8 cellular contexts compared by ENCODE assay signal in the genomic region with DNA sequence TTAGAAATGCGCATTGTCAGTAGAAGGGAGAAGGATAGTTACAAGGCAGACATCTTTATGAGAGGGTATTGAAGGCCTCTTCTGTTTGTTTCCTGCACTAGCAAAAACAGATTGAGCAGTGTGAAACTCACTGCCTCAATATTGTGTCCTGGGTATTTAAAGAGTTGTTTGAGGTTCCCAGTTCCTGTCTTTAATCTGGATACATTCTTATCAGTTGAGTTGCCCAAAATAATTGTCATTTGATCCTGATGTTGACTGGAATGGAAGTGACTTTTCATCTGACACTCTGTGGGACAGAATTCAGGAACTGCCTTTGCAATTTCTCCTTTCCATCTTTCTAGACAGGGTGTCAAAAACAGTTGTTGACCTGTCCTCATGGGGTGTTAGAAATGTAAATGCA. TPM values are rescaled to one million over a fixed set of nuclear protein-coding genes. Genes with fewer than 3 reads are reported as not detected.
A peak's percentile ranks its signal among the peaks of the same experiment; 100 is the strongest.
DNase-seq lines count a peak whose midpoint lies in the region; ATAC-seq and TF ChIP-seq lines count a peak whose summit lies in the region.

No MANE protein-coding gene starts in this region.

- H3K9me3 ChIP-seq in Caco-2 (no peaks in the 10 kb centered on the region), OCI-LY3 (ENCODE audit: insufficient read depth, low read length) (no peaks in the 10 kb centered on the region), psoas muscle (no peaks in the 10 kb centered on the region)

- peak overlapping the region; percentile 82 for H3K4me3 ChIP-seq in Caco-2 (ENCODE audit: low read depth, low read length)
- H3K4me3 ChIP-seq in OCI-LY3 (ENCODE audit: low read length): peak overlapping the region; percentile 90
- H3K4me3 ChIP-seq in psoas muscle: peak overlapping the region; percentile 84

- CTCF ChIA-PET in Caco-2 (lab: Charles Lee): interaction anchor here (1.5 kb wide), 1 partner anchor 32 kb away, joined by 5 read pairs; no protein-coding TSS in a partner anchor

- no peak overlapping the region for H2AFZ ChIP-seq in OCI-LY3 (ENCODE audit: low read depth, low read length)

- peaks cover 50% of the 10 kb centered on the region for H3K36me3 Mint-ChIP-seq in Caco-2 (ENCODE audit: insufficient read depth, unreplicated experiment)

- H3K36me3 ChIP-seq in Caco-2 (ENCODE audit: control insufficient read depth, insufficient read depth, low read length): 0 out of 2 replicates have a peak, but pooled peaks cover 1% of the 10 kb centered on the region
- H3K36me3 ChIP-seq in OCI-LY3 (replicated peaks; ENCODE audit: low read depth, low read length): peaks cover 18% of the 10 kb centered on the region
- peaks cover 0 to 47% of the 10 kb centered on the region in 2 donors for H3K36me3 ChIP-seq in psoas muscle (ENCODE audit: insufficient read depth in 1 of 2, low read depth in 1 of 2)

- no TSS peak for BruUV-seq in Caco-2 (replicated peaks; lab: Mats Ljungman, UMichigan)

- TF ChIP-seq CTCF in Caco-2 (IDR thresholded peaks at IDR 0.05; ENCODE audit: insufficient read depth in 1 of 2, low read depth in 1 of 2, low read length in 1 of 2, severe bottlenecking in 1 of 2, unreplicated experiment in 1 of 2) (no peak), OCI-LY3 (IDR thresholded peaks at IDR 0.05; ENCODE audit: low read depth, low read length) (no peak), psoas muscle (IDR thresholded peaks at IDR 0.05) (no peak)

- POLR2A ChIA-PET in Caco-2 (lab: Charles Lee): no interaction called here

- H3K27ac ChIP-seq in OCI-LY3 (ENCODE audit: low read length) (no peak overlapping the region), epithelial cell of prostate (peak overlapping the region; percentile 86), psoas muscle (peak overlapping the region; percentile 96)

- ATAC-seq in psoas muscle: peak; percentile 44 to 62 (median 55)
- no peak for ATAC-seq in HG02852 (IDR thresholded peaks at IDR 0.05; ENCODE audit: unreplicated experiment)
- ATAC-seq in HG02642 (IDR thresholded peaks at IDR 0.05; ENCODE audit: poor library complexity, unreplicated experiment): no peak

- peaks cover 16% of the 10 kb centered on the region for H4K20me1 ChIP-seq in OCI-LY3 (ENCODE audit: insufficient read depth, low read length)

- H3K9me3 Mint-ChIP-seq in Caco-2 (ENCODE audit: unreplicated experiment): no peaks in the 10 kb centered on the region

- H3K4me2 ChIP-seq in OCI-LY3 (ENCODE audit: low read length): peak overlapping the region; percentile 84

- H3K27ac Mint-ChIP-seq in Caco-2 (ENCODE audit: unreplicated experiment): peak overlapping the region; percentile 98

- H3K9ac ChIP-seq in OCI-LY3 (ENCODE audit: low read length): no peak overlapping the region

- DNase-seq in Caco-2 (no peak), epithelial cell of prostate (ENCODE audit: low read depth, low spot score) (no peak), psoas muscle (no peak), mucosa of gallbladder (ENCODE audit: low spot score) (no peak), OCI-M1 (lab: John Stamatoyannopoulos, UW) (no peak)

- peak overlapping the region; percentile 100 for H3K4me3 Mint-ChIP-seq in Caco-2 (ENCODE audit: unreplicated experiment)

- peaks cover 31% of the 10 kb centered on the region for H3K79me2 ChIP-seq in OCI-LY3 (ENCODE audit: low read length)

- peaks cover 35% of the 10 kb centered on the region for H3K4me1 Mint-ChIP-seq in Caco-2 (ENCODE audit: low read depth, unreplicated experiment)

- H3K4me1 ChIP-seq in Caco-2 (peaks cover 42% of the 10 kb centered on the region), OCI-LY3 (ENCODE audit: low read length) (peaks cover 38% of the 10 kb centered on the region), psoas muscle (peaks cover 51% of the 10 kb centered on the region)

- H3K27me3 ChIP-seq in Caco-2 (replicated peaks; ENCODE audit: control insufficient read depth, insufficient read depth, low read length): no peaks in the 10 kb centered on the region
- no peaks in the 10 kb centered on the region for H3K27me3 ChIP-seq in OCI-LY3 (ENCODE audit: low read depth, low read length)
- H3K27me3 ChIP-seq in psoas muscle (ENCODE audit: insufficient read depth in 3 of 3, low read length in 2 of 3): no peaks in the 10 kb centered on the region

- WGBS in psoas muscle, 3 donors: 72 to 86% (median 78%) methylated on average over 1 of the region's 1 CpG

- H3K27me3 Mint-ChIP-seq in Caco-2 (ENCODE audit: insufficient read depth, unreplicated experiment): no peaks in the 10 kb centered on the region

- intact Hi-C loops in Caco-2 (cut with micrococcal nuclease; ENCODE audit: unreplicated experiment): loop anchor here (10.0 kb wide), 1 partner anchor 54 kb away; no protein-coding TSS in a partner anchor
- intact Hi-C loops in psoas muscle (cut with DNase I): no loop called here

RNA-seq across cellular contexts. Expression of a gene that starts 1.7 kb away (rescaled TPM):
- 82.8 and 103 TPM in 2 replicates for total RNA-seq in Caco-2 (2022)
- 100 to 1,000 TPM in 2 of 4 donors, 10 to 100 TPM in 2; 41.1 to 116 (median 89.6) TPM for total RNA-seq in psoas muscle
- polyA plus RNA-seq in psoas muscle: 10 to 100 TPM; 51.7 to 62.7 (median 61.0) TPM
- 179 TPM for total RNA-seq in mucosa of gallbladder

RNA-seq across cellular contexts. Expression of a gene that starts 37.3 kb away (rescaled TPM):
- total RNA-seq in Caco-2 (2022) (143 and 173 TPM in 2 replicates), psoas muscle (100 to 1,000 TPM; 109 to 151 (median 128) TPM), mucosa of gallbladder (273 TPM)
- polyA plus RNA-seq in psoas muscle: 10 to 100 TPM; 69.5 to 92.6 (median 92.0) TPM

Comparison
In these comparisons a context has a peak if more than half of its experiments do, and no peak if none do; other contexts are left out.
1. ATAC-seq: peak in psoas muscle (4 of 4); none in HG02852 (single experiment) and HG02642 (single experiment).
2. Peak in every context shown above with its lines, with median percentiles within 50 percentile points of each other: H3K4me3 ChIP-seq.